ENCODE assay signal across 28 cellular contexts in genomic region chr7:154579711-154580110, GRCh38.
"Had no signal": no experiment of that assay in that cellular context is flagged by ENCODE, and none has a peak within 500 bp of the region (broad histone marks: within the 10 kb centered on the region; RNA-seq: fewer than 3 reads in every experiment).

No MANE protein-coding gene starts in this region.

- H3K36me3 Mint-ChIP-seq: stimulated activated memory B cell treated with anti-CD40 and anti-IgM and Interleukin-4, amounts not matched to agents 10 μg/mL and 1 μg/mL and 100 μg/mL, for 72 hours; stimulated activated naive B cell treated with anti-CD40 and anti-IgM and Interleukin-4, amounts not matched to agents 10 μg/mL and 1 μg/mL and 100 μg/mL, for 72 hours; type B pancreatic cell had no signal

- DNase-seq: stimulated activated CD4-positive, alpha-beta T cell treated with anti-CD3 and anti-CD28 coated beads, Interleukin-2, amount 100 ng/mL, for 48 hours; stimulated activated CD4-positive, alpha-beta T cell treated with anti-CD3 and anti-CD28 coated beads, Interleukin-4, amount 100 ng/mL, for 1 hour; stimulated activated CD4-positive, alpha-beta T cell treated with anti-CD3 and anti-CD28 coated beads, Interleukin-4, amount 100 ng/mL, for 24 hours; stimulated activated CD4-positive, alpha-beta T cell treated with anti-CD3 and anti-CD28 coated beads, Interleukin-4, amount 100 ng/mL, for 4 hours; stimulated activated CD8-positive, alpha-beta memory T cell treated with anti-CD3 and anti-CD28 coated beads, Interleukin-4, amount 100 ng/mL, for 48 hours; stimulated activated naive B cell treated with anti-CD40 and anti-IgM and Interleukin-4, amounts not matched to agents 10 μg/mL and 1 μg/mL and 100 μg/mL, for 72 hours; stimulated activated naive CD4-positive, alpha-beta T cell; stimulated activated naive CD4-positive, alpha-beta T cell treated with Interleukin-2 at 50 U/mL for 16 hours; stimulated activated naive CD8-positive, alpha-beta T cell treated with anti-CD3 and anti-CD28 coated beads, Interleukin-15, amount 100 ng/mL, for 72 hours; stimulated activated naive CD8-positive, alpha-beta T cell treated with anti-CD3 and anti-CD28 coated beads, Interleukin-15, Interleukin-2, amounts not matched to agents 100 U/mL and 50 U/mL, for 24 hours; stomach; substantia nigra; testis; thyroid gland; tibial artery; transverse colon; trophoblast cell; upper lobe of left lung; upper lobe of right lung; uterus had no signal

- H3K4me1 ChIP-seq: stomach, suprapubic skin, testis, thyroid gland, tibial artery, tibial nerve, transverse colon, upper lobe of left lung, upper lobe of right lung, uterus, vagina had no signal

- H3K4me1 Mint-ChIP-seq: stimulated activated effector memory CD8-positive, alpha-beta T cell treated with anti-CD3 and anti-CD28 coated beads, Interleukin-12 subunit alpha, Interleukin-12 subunit beta, amount 100 ng/mL, for 72 hours; stimulated activated memory B cell treated with anti-CD40 and anti-IgM and Interleukin-4, amounts not matched to agents 10 μg/mL and 1 μg/mL and 100 μg/mL, for 72 hours; stimulated activated naive B cell treated with anti-CD40 and anti-IgM and Interleukin-4, amounts not matched to agents 10 μg/mL and 1 μg/mL and 100 μg/mL, for 72 hours; stimulated activated naive CD8-positive, alpha-beta T cell treated with anti-CD3 and anti-CD28 coated beads, Interleukin-15, amount 100 ng/mL, for 72 hours had no signal

- H3K9me3 ChIP-seq: stomach, testis, thoracic aorta, thyroid gland, transverse colon, upper lobe of left lung, upper lobe of right lung, uterus, vagina had no signal

- H3K9me3 Mint-ChIP-seq: type B pancreatic cell had no signal

- H3K4me3 Mint-ChIP-seq: stimulated activated effector memory CD8-positive, alpha-beta T cell treated with anti-CD3 and anti-CD28 coated beads, Interleukin-12 subunit alpha, Interleukin-12 subunit beta, amount 100 ng/mL, for 72 hours; stimulated activated memory B cell treated with anti-CD40 and anti-IgM and Interleukin-4, amounts not matched to agents 10 μg/mL and 1 μg/mL and 100 μg/mL, for 72 hours; stimulated activated naive B cell treated with anti-CD40 and anti-IgM and Interleukin-4, amounts not matched to agents 10 μg/mL and 1 μg/mL and 100 μg/mL, for 72 hours; stimulated activated naive CD8-positive, alpha-beta T cell treated with anti-CD3 and anti-CD28 coated beads, Interleukin-15, amount 100 ng/mL, for 72 hours; stimulated activated naive CD8-positive, alpha-beta T cell treated with anti-CD3 and anti-CD28 coated beads, Interleukin-15, Interleukin-2, amounts not matched to agents 100 ng/mL and 50 ng/mL, for 24 hours; type B pancreatic cell had no signal

- H3K27ac Mint-ChIP-seq: stimulated activated effector memory CD8-positive, alpha-beta T cell treated with anti-CD3 and anti-CD28 coated beads, Interleukin-12 subunit alpha, Interleukin-12 subunit beta, amount 100 ng/mL, for 72 hours; stimulated activated memory B cell treated with anti-CD40 and anti-IgM and Interleukin-4, amounts not matched to agents 10 μg/mL and 1 μg/mL and 100 μg/mL, for 72 hours; stimulated activated naive B cell treated with anti-CD40 and anti-IgM and Interleukin-4, amounts not matched to agents 10 μg/mL and 1 μg/mL and 100 μg/mL, for 72 hours; stimulated activated naive CD8-positive, alpha-beta T cell treated with anti-CD3 and anti-CD28 coated beads, Interleukin-15, amount 100 ng/mL, for 72 hours; stimulated activated naive CD8-positive, alpha-beta T cell treated with anti-CD3 and anti-CD28 coated beads, Interleukin-15, Interleukin-2, amounts not matched to agents 100 ng/mL and 50 ng/mL, for 24 hours; type B pancreatic cell had no signal

- H3K27me3 ChIP-seq: stomach, suprapubic skin, testis, thyroid gland, tibial artery, tibial nerve, transverse colon, upper lobe of left lung, upper lobe of right lung, uterus, vagina had no signal

- ATAC-seq: stimulated activated effector memory CD8-positive, alpha-beta T cell treated with anti-CD3 and anti-CD28 coated beads, Interleukin-12 subunit alpha, Interleukin-12 subunit beta, amount 100 ng/mL, for 72 hours; stimulated activated memory B cell treated with anti-CD40 and anti-IgM and Interleukin-4, amounts not matched to agents 10 μg/mL and 1 μg/mL and 100 μg/mL, for 72 hours; stimulated activated naive B cell treated with anti-CD40 and anti-IgM and Interleukin-4, amounts not matched to agents 10 μg/mL and 1 μg/mL and 100 μg/mL, for 72 hours; stimulated activated naive CD8-positive, alpha-beta T cell treated with anti-CD3 and anti-CD28 coated beads, Interleukin-15, amount 100 ng/mL, for 72 hours; stimulated activated naive CD8-positive, alpha-beta T cell treated with anti-CD3 and anti-CD28 coated beads, Interleukin-15, Interleukin-2, amounts not matched to agents 100 U/mL and 50 U/mL, for 24 hours; upper lobe of right lung had no signal

- H3K4me3 ChIP-seq: stomach, suprapubic skin, testis, thoracic aorta, thyroid gland, tibial artery, tibial nerve, transverse colon, upper lobe of left lung, upper lobe of right lung, uterus, vagina had no signal

- H3K36me3 ChIP-seq: stomach, suprapubic skin, thoracic aorta, thyroid gland, tibial artery, tibial nerve, transverse colon, upper lobe of left lung, upper lobe of right lung, uterus, vagina had no signal

- H3K27ac ChIP-seq: stomach, suprapubic skin, testis, thoracic aorta, thyroid gland, tibial artery, tibial nerve, transverse colon, upper lobe of left lung, upper lobe of right lung, uterus, vagina had no signal

- H3K27me3 Mint-ChIP-seq: stimulated activated memory B cell treated with anti-CD40 and anti-IgM and Interleukin-4, amounts not matched to agents 10 μg/mL and 1 μg/mL and 100 μg/mL, for 72 hours; stimulated activated naive B cell treated with anti-CD40 and anti-IgM and Interleukin-4, amounts not matched to agents 10 μg/mL and 1 μg/mL and 100 μg/mL, for 72 hours; stimulated activated naive CD8-positive, alpha-beta T cell treated with anti-CD3 and anti-CD28 coated beads, Interleukin-15, amount 100 ng/mL, for 72 hours; stimulated activated naive CD8-positive, alpha-beta T cell treated with anti-CD3 and anti-CD28 coated beads, Interleukin-15, Interleukin-2, amounts not matched to agents 100 ng/mL and 50 ng/mL, for 24 hours had no signal
